ENCODE assay signal across 13 cellular contexts in genomic region chr16:77677129-77677528, GRCh38. TPM values are rescaled to one million over a fixed set of nuclear protein-coding genes. Genes with fewer than 3 reads are reported as not detected.
"Had no signal": no experiment of that assay in that cellular context is flagged by ENCODE, and none has a peak within 500 bp of the region (broad histone marks: within the 10 kb centered on the region; RNA-seq: fewer than 3 reads in every experiment).

No MANE protein-coding gene starts in this region.

- H3K36me3 ChIP-seq: ascending aorta, neural progenitor cell, ovary had no signal

- H3K9me3 ChIP-seq: ascending aorta, ovary, testis had no signal

- ATAC-seq: activated CD8-positive, alpha-beta T cell treated with anti-CD3 and anti-CD28 coated beads for 36 hours had no signal

- H3K4me1 ChIP-seq: ascending aorta, neural progenitor cell, testis had no signal

- H3K4me3 ChIP-seq: ascending aorta, coronary artery, hepatocyte, neural progenitor cell, ovary, testis had no signal

- H3K27me3 ChIP-seq: ascending aorta, neural progenitor cell, ovary, testis had no signal

- H3K27ac ChIP-seq: ascending aorta, coronary artery, hepatocyte, neural progenitor cell, ovary, testis, VCaP had no signal

- DNase-seq: activated CD8-positive, alpha-beta memory T cell treated with anti-CD3 and anti-CD28 coated beads, Interleukin-2, amount 50 U/mL, for 4 hours; activated CD8-positive, alpha-beta T cell treated with anti-CD3 and anti-CD28 coated beads for 36 hours; caudate nucleus; effector CD4-positive, alpha-beta T cell; ovary; stimulated activated CD4-positive, alpha-beta T cell treated with anti-CD3 and anti-CD28 coated beads, Interleukin-2, amount 100 ng/mL, for 48 hours; T-helper 9 cell; testis had no signal

RNA-seq across cellular contexts. Expression of gene NUDT7, which starts 45.2 kb away (rescaled TPM):
- total RNA-seq: ascending aorta had no signal
